32 cellular contexts compared by ENCODE assay signal in the genomic region with DNA sequence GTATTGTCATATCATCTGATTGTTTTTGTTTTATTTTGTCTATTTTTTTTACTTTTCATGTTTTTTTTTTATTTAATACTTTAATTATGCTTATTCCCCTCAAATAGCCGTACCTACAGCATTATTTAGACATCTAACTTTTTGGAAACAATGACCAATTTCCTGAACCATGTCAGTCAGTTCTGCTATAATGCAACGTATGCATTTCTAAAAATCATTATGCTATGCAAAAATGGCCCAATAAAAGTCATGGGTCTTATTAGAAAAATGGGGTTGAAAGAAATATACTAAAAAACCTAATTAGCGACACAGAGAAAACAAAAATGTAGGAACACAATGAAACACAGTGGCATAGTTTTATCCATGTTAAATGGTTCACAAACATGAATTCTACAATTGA.
DNase-seq lines count a peak whose midpoint lies in the region; ATAC-seq, FAIRE-seq and TF ChIP-seq lines count a peak whose summit lies in the region.
"Had no signal": no experiment of that assay in that cellular context is flagged by ENCODE, and none has a peak within 500 bp of the region (broad histone marks: within the 10 kb centered on the region; RNA-seq: fewer than 3 reads in every experiment).

No MANE protein-coding gene starts in this region.

- H3K18ac ChIP-seq in IMR-90 (ENCODE audit: low read depth, low read length), result no peak overlapping the region

- no peak overlapping the region for H3K4ac ChIP-seq in IMR-90 (ENCODE audit: low read depth, low read length)

- no peaks in the 10 kb centered on the region for H3K9me1 ChIP-seq in IMR-90 (ENCODE audit: insufficient read depth, low read length)

- H4K20me1 ChIP-seq in HepG2 (ENCODE audit: insufficient read depth, low read length) (no peaks in the 10 kb centered on the region), HCT116 (ENCODE audit: insufficient read depth) (no peaks in the 10 kb centered on the region), IMR-90 (ENCODE audit: insufficient read depth, low read length) (no peaks in the 10 kb centered on the region), GM23248 (ENCODE audit: insufficient read depth) (no peaks in the 10 kb centered on the region)
- H4K20me1 ChIP-seq: BLaER1; BLaER1 treated with 17β-estradiol and CSF1 and Interleukin-3, amounts not matched to agents 10 nM and 100 nM had no signal

- no peak overlapping the region for H3K14ac ChIP-seq in IMR-90 (replicated peaks; ENCODE audit: low read depth, low read length)

- H4K8ac ChIP-seq in IMR-90 (ENCODE audit: low read depth in 2 of 2, low read length in 2 of 2), result no peak overlapping the region

- dilution Hi-C loops in IMR-90 (cut with HindIII; ENCODE audit: low sequenced_read_pairs, unreplicated experiment), result no loop called here

- no peak overlapping the region for H3K4me2 ChIP-seq in HepG2 (ENCODE audit: low read depth, low read length)
- no peak overlapping the region for H3K4me2 ChIP-seq in A549
- H3K4me2 ChIP-seq in HCT116 (ENCODE audit: low read length), result no peak overlapping the region
- H3K4me2 ChIP-seq in IMR-90 (ENCODE audit: low read depth, low read length), result no peak overlapping the region
- no peak overlapping the region for H3K4me2 ChIP-seq in GM23248 (ENCODE audit: unreplicated experiment)
- H3K4me2 ChIP-seq: BLaER1 had no signal

- no peak overlapping the region for H3K4me3 ChIP-seq in HepG2 (replicated peaks in 1 of 3; ENCODE audit: insufficient read depth in 1 of 3, low read depth in 2 of 3, low read length in 3 of 3)
- no peak overlapping the region for H3K4me3 ChIP-seq in right lobe of liver
- no peak overlapping the region for H3K4me3 ChIP-seq in A549
- no peak overlapping the region for H3K4me3 ChIP-seq in HCT116 (replicated peaks in 1 of 2; ENCODE audit: low read depth in 1 of 2, low read length in 2 of 2)
- H3K4me3 ChIP-seq in IMR-90 (ENCODE audit: insufficient read depth, low read depth, low read length), result no peak overlapping the region
- H3K4me3 ChIP-seq in ascending aorta, result no peak overlapping the region
- no peak overlapping the region for H3K4me3 ChIP-seq in GM23248
- H3K4me3 ChIP-seq: BLaER1; BLaER1 treated with 17β-estradiol and CSF1 and Interleukin-3, amounts not matched to agents 10 nM and 100 nM had no signal

- H3K56ac ChIP-seq in IMR-90 (ENCODE audit: extremely low read depth, insufficient read depth, low read length), result no peak overlapping the region

- no peak for FAIRE-seq in HepG2 (lab: Jason Lieb, UNC)
- FAIRE-seq in A549 (lab: Jason Lieb, UNC), result no peak
- FAIRE-seq: D721Med had no signal

- H4K91ac ChIP-seq in IMR-90 (ENCODE audit: insufficient read depth, low read depth, low read length), result no peak overlapping the region

- CTCF ChIA-PET in HepG2 (lab: Yijun Ruan, JAX; ENCODE audit: low intra/inter-chr PET ratio, low total read pairs) (no interaction called here), A549 (lab: Yijun Ruan, JAX) (no interaction called here), HCT116 (lab: Charles Lee) (no interaction called here), IMR-90 (lab: Yijun Ruan, JAX) (no interaction called here)

- H4K5ac ChIP-seq in IMR-90 (ENCODE audit: low read depth, low read length), result no peak overlapping the region

- TF ChIP-seq CTCF in HepG2 (CRISPR knock-in tag; IDR thresholded peaks at IDR 0.05) (no peak), right lobe of liver (IDR thresholded peaks at IDR 0.05) (no peak), A549 (IDR thresholded peaks at IDR 0.05) (no peak), HCT116 (IDR thresholded peaks at IDR 0.05 in 2 of 3, conservative IDR thresholded peaks at IDR 0.05 in 1 of 3; ENCODE audit: borderline replicate concordance in 1 of 3, insufficient read depth in 1 of 3, low read depth in 2 of 3, low read length in 2 of 3) (no peak), IMR-90 (conservative IDR thresholded peaks at IDR 0.05; ENCODE audit: low read depth, low read length) (no peak), ascending aorta (IDR thresholded peaks at IDR 0.05) (no peak)

- H2BK5ac ChIP-seq in IMR-90 (ENCODE audit: low read depth, low read length, poor library complexity, severe bottlenecking), result no peak overlapping the region

- no peak overlapping the region for H2BK20ac ChIP-seq in IMR-90 (ENCODE audit: low read depth, low read length)

- intact Hi-C loops in HepG2 (cut with micrococcal nuclease; ENCODE audit: unreplicated experiment), result no loop called here
- intact Hi-C loops in right lobe of liver (cut with DNase I), result no loop called here
- intact Hi-C loops in HCT116 (cut with micrococcal nuclease), result no loop called here
- intact Hi-C loops in IMR-90 (cut with micrococcal nuclease), result no loop called here
- intact Hi-C loops in ascending aorta (cut with DNase I), result no loop called here

- DNase-seq in HepG2 (ENCODE audit: low spot score) (no peak), right lobe of liver (no peak), A549 (ENCODE audit: low read depth in 1 of 2, low spot score in 1 of 2) (no peak), HCT116 (ENCODE audit: low read depth, low spot score) (no peak), IMR-90 (no peak), ascending aorta (ENCODE audit: low spot score in 2 of 2) (no peak), GM23248 (no peak), COLO829 (ENCODE audit: low spot score) (no peak)
- DNase-seq: 8988T; ACHN; AML-193; BE2C; C1 segment of cervical spinal cord; Caco-2; Calu3; CD4-positive, alpha-beta memory T cell; CD4-positive, alpha-beta T cell; CD4-positive, CD25-positive, alpha-beta regulatory T cell; CD8-positive, alpha-beta memory T cell; CD8-positive, alpha-beta T cell; COR-L47; DMS 273 treated with DMSO at 0.1 percent for 48 hours; DMS153; DMS79; DMS79 treated with DMSO at 0.1 percent for 48 hours; DND-41; EL had no signal

- no peak overlapping the region for H3K27ac ChIP-seq in HepG2 (ENCODE audit: extremely low read length, insufficient read depth, low read length)
- H3K27ac ChIP-seq in right lobe of liver, result no peak overlapping the region
- H3K27ac ChIP-seq in A549, result no peak overlapping the region
- no peak overlapping the region for H3K27ac ChIP-seq in HCT116 (ENCODE audit: low read depth, low read length)
- H3K27ac ChIP-seq in IMR-90 (ENCODE audit: insufficient read depth, low read length), result no peak overlapping the region
- no peak overlapping the region for H3K27ac ChIP-seq in ascending aorta
- no peak overlapping the region for H3K27ac ChIP-seq in GM23248
- H3K27ac ChIP-seq: 22Rv1; BLaER1; BLaER1 treated with 17β-estradiol and CSF1 and Interleukin-3, amounts not matched to agents 10 nM and 100 nM; C4-2B had no signal

- H3K79me2 ChIP-seq in HepG2 (ENCODE audit: insufficient read depth, low read length) (no peaks in the 10 kb centered on the region), HCT116 (ENCODE audit: insufficient read depth, low read length) (no peaks in the 10 kb centered on the region), GM23248 (ENCODE audit: insufficient read depth) (no peaks in the 10 kb centered on the region)

- ATAC-seq in HepG2 (no peak), right lobe of liver (no peak), A549 (no peak), HCT116 (no peak), IMR-90 (ENCODE audit: low read depth) (no peak)
- ATAC-seq: CD8-positive, alpha-beta T cell had no signal

- H2AK9ac ChIP-seq in IMR-90 (replicated peaks; ENCODE audit: low read depth, low read length, poor library complexity), result no peak overlapping the region

- POLR2A ChIA-PET in HepG2 (lab: Yijun Ruan, JAX) (no interaction called here), A549 (lab: Yijun Ruan, JAX) (no interaction called here), HCT116 (lab: Charles Lee) (no interaction called here), IMR-90 (lab: Charles Lee; ENCODE audit: unreplicated experiment) (no interaction called here)

- H3F3A ChIP-seq in GM23248 (ENCODE audit: insufficient read depth), result no peaks in the 10 kb centered on the region

- H3K9ac ChIP-seq in HepG2 (ENCODE audit: insufficient read depth, low read depth, low read length) (no peak overlapping the region), HCT116 (ENCODE audit: low read length) (no peak overlapping the region), IMR-90 (ENCODE audit: low read depth, low read length) (no peak overlapping the region), GM23248 (no peak overlapping the region)
- H3K9ac ChIP-seq: BLaER1; BLaER1 treated with 17β-estradiol and CSF1 and Interleukin-3, amounts not matched to agents 10 nM and 100 nM had no signal

- no peak overlapping the region for H3K23ac ChIP-seq in IMR-90 (ENCODE audit: low read depth, low read length)

- no peak overlapping the region for H2BK15ac ChIP-seq in IMR-90 (ENCODE audit: low read depth, low read length)

- TF ChIP-seq POLR2A in HepG2 (IDR thresholded peaks at IDR 0.05; ENCODE audit: insufficient read depth in 1 of 2, low read depth in 2 of 2, low read length in 2 of 2), result no peak
- no peak for TF ChIP-seq POLR2A in right lobe of liver (IDR thresholded peaks at IDR 0.05)
- no peak for TF ChIP-seq POLR2A in A549 (IDR thresholded peaks at IDR 0.05; ENCODE audit: low read length)
- no peak for TF ChIP-seq POLR2A in HCT116 (IDR thresholded peaks at IDR 0.05; ENCODE audit: borderline replicate concordance, extremely low read depth, insufficient read depth, insufficient read length)
- TF ChIP-seq POLR2A in IMR-90 (IDR thresholded peaks at IDR 0.05; ENCODE audit: low read depth, low read length), result no peak

- no peak overlapping the region for H2AFZ ChIP-seq in HepG2 (ENCODE audit: low read length)
- peak overlapping the region; percentile 100 for H2AFZ ChIP-seq in HCT116 (ENCODE audit: low read depth, low read length, poor library complexity, severe bottlenecking)
- no peak overlapping the region for H2AFZ ChIP-seq in IMR-90 (replicated peaks; ENCODE audit: low read length, poor library complexity)
- no peak overlapping the region for H2AFZ ChIP-seq in GM23248

- TF ChIP-seq EP300 in HepG2 (IDR thresholded peaks at IDR 0.05; ENCODE audit: low read depth in 2 of 2, low read length in 2 of 2), result no peak
- no peak for TF ChIP-seq EP300 in HepG2 (CRISPR knock-in tag; IDR thresholded peaks at IDR 0.05; ENCODE audit: borderline replicate concordance)
- TF ChIP-seq EP300 in A549 (IDR thresholded peaks at IDR 0.05), result no peak

- TF ChIP-seq RAD21 in HepG2 (CRISPR knock-in tag; IDR thresholded peaks at IDR 0.05) (no peak), A549 (conservative IDR thresholded peaks at IDR 0.05 in 1 of 2, IDR thresholded peaks at IDR 0.05 in 1 of 2) (no peak), HCT116 (IDR thresholded peaks at IDR 0.05; ENCODE audit: low read depth) (no peak), IMR-90 (IDR thresholded peaks at IDR 0.05; ENCODE audit: low read length) (no peak)

- no peaks in the 10 kb centered on the region for H3K36me3 ChIP-seq in HepG2 (replicated peaks in 1 of 2; ENCODE audit: control insufficient read depth in 1 of 2, insufficient read depth in 2 of 2, low read length in 2 of 2)
- H3K36me3 ChIP-seq in right lobe of liver, result no peaks in the 10 kb centered on the region
- no peaks in the 10 kb centered on the region for H3K36me3 ChIP-seq in HCT116 (ENCODE audit: control insufficient read depth in 1 of 2, insufficient read depth in 2 of 2, low read length in 2 of 2)
- H3K36me3 ChIP-seq in IMR-90 (ENCODE audit: control insufficient read depth, insufficient read depth, low read length), result no peaks in the 10 kb centered on the region
- H3K36me3 ChIP-seq in ascending aorta, result no peaks in the 10 kb centered on the region
- H3K36me3 ChIP-seq in GM23248 (ENCODE audit: low read depth), result no peaks in the 10 kb centered on the region
- H3K36me3 ChIP-seq: BE2C; BLaER1; BLaER1 treated with 17β-estradiol and CSF1 and Interleukin-3, amounts not matched to agents 10 nM and 100 nM had no signal

- 8% methylated on average over 3 of the region's 3 CpGs for WGBS in HepG2 (ENCODE audit: low lambda C conversion rate)
- WGBS in right lobe of liver (ENCODE audit: insufficient coverage, low coverage, low lambda C conversion rate, missing lambda C conversion rate), result 45% methylated on average over 3 of the region's 3 CpGs
- WGBS in A549 (ENCODE audit: missing lambda C conversion rate), result 16% methylated on average over 3 of the region's 3 CpGs
- WGBS in IMR-90 (ENCODE audit: extremely low coverage in 2 of 2, insufficient read length in 1 of 2), 2 experiments, result no CpG with 5 or more reads among the region's 3 CpGs
- 9 to 15% methylated on average over 3 of the region's 3 CpGs for WGBS in GM23248 (ENCODE audit: low coverage in 1 of 2, low lambda C conversion rate in 2 of 2, missing lambda C conversion rate in 2 of 2), 2 experiments

- H2AK5ac ChIP-seq in IMR-90 (ENCODE audit: low read depth, low read length), result no peak overlapping the region

- no peaks in the 10 kb centered on the region for H3K79me1 ChIP-seq in IMR-90 (ENCODE audit: low read depth in 1 of 2, low read length in 2 of 2)

- no peak overlapping the region for H2BK120ac ChIP-seq in IMR-90 (ENCODE audit: low read depth, low read length)

- H3K9me3 ChIP-seq in HepG2 (ENCODE audit: low read length), result no peaks in the 10 kb centered on the region
- no peaks in the 10 kb centered on the region for H3K9me3 ChIP-seq in right lobe of liver
- H3K9me3 ChIP-seq in A549, result no peaks in the 10 kb centered on the region
- no peaks in the 10 kb centered on the region for H3K9me3 ChIP-seq in HCT116 (ENCODE audit: control insufficient read depth in 1 of 2, insufficient read depth in 1 of 2, low read depth in 1 of 2, low read length in 2 of 2)
- H3K9me3 ChIP-seq in IMR-90 (ENCODE audit: control insufficient read depth, insufficient read depth, low read length), result no peaks in the 10 kb centered on the region
- no peaks in the 10 kb centered on the region for H3K9me3 ChIP-seq in ascending aorta
- no peaks in the 10 kb centered on the region for H3K9me3 ChIP-seq in GM23248 (ENCODE audit: low read depth)
- H3K9me3 ChIP-seq: BE2C; BLaER1; BLaER1 treated with 17β-estradiol and CSF1 and Interleukin-3, amounts not matched to agents 10 nM and 100 nM; Caco-2 had no signal

- RAD21 ChIA-PET in HCT116 (lab: Charles Lee; ENCODE audit: low non-redundant PET in 1 of 2, low total read pairs in 2 of 2, uncharacterized antibody in 2 of 2, unreplicated experiment in 2 of 2), result no interaction called here

- H3K4me1 ChIP-seq in HepG2 (ENCODE audit: insufficient read depth, low read length) (no peaks in the 10 kb centered on the region), right lobe of liver (no peaks in the 10 kb centered on the region), A549 (no peaks in the 10 kb centered on the region), HCT116 (ENCODE audit: control insufficient read depth in 1 of 2, insufficient read depth in 2 of 2, low read length in 2 of 2) (peaks cover 0 to 4% of the 10 kb centered on the region in 2 experiments; a peak in 2 of 4 replicates), IMR-90 (ENCODE audit: control insufficient read depth, insufficient read depth, low read length) (no peaks in the 10 kb centered on the region), ascending aorta (no peaks in the 10 kb centered on the region), GM23248 (ENCODE audit: insufficient read depth) (no peaks in the 10 kb centered on the region)
- H3K4me1 ChIP-seq: BLaER1 had no signal

- BruUV-seq in HepG2 (replicated peaks; lab: Mats Ljungman, UMichigan) (no TSS peak), HCT116 (replicated peaks; lab: Mats Ljungman, UMichigan) (no TSS peak), IMR-90 (replicated peaks; lab: Mats Ljungman, UMichigan) (no TSS peak)

- H3K9me2 ChIP-seq in HCT116 (ENCODE audit: insufficient read depth), result no peaks in the 10 kb centered on the region
- no peaks in the 10 kb centered on the region for H3K9me2 ChIP-seq in GM23248 (ENCODE audit: insufficient read depth)

- in situ Hi-C loops in HepG2 (cut with HindIII; ENCODE audit: extremely low pct_ligation_motif_present, low pct_unique_long_range_greater_than_20kb) (no loop called here), IMR-90 (cut with MboI; ENCODE audit: low sequenced_read_pairs) (no loop called here), GM23248 (cut with MboI) (no loop called here)

- no peaks in the 10 kb centered on the region for H3K27me3 ChIP-seq in HepG2 (ENCODE audit: control insufficient read depth in 1 of 2, insufficient read depth in 2 of 2, low read length in 2 of 2)
- no peaks in the 10 kb centered on the region for H3K27me3 ChIP-seq in right lobe of liver
- no peaks in the 10 kb centered on the region for H3K27me3 ChIP-seq in HCT116 (ENCODE audit: insufficient read depth, low read length)
- H3K27me3 ChIP-seq in IMR-90 (ENCODE audit: control insufficient read depth, insufficient read depth, low read length), result no peaks in the 10 kb centered on the region
- H3K27me3 ChIP-seq in ascending aorta, result no peaks in the 10 kb centered on the region
- no peaks in the 10 kb centered on the region for H3K27me3 ChIP-seq in GM23248 (replicated peaks; ENCODE audit: insufficient read depth)
- H3K27me3 ChIP-seq: BE2C; BLaER1; BLaER1 treated with 17β-estradiol and CSF1 and Interleukin-3, amounts not matched to agents 10 nM and 100 nM had no signal
